Comparison of ENCODE assay signal across 23 cellular contexts in the genomic region with DNA sequence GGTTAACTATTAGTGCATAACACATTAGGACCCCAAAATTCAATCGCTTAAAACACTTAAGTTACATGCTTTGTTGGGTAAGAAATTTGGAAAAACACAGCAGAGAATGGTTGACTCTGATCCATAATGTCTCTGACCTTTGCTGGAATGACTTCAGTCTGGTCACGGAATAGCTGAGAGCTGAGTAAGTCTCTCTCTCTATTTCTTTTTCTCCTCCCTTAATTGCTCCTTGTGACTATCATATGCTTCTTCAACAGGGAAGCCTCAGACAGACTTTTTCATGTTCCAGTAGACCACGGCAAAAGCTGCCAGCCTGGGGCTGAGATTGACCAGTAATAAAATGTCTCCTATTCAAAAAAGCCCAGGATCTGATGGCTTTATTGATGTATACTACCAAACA. TPM values are rescaled to one million over a fixed set of nuclear protein-coding genes. Genes with fewer than 3 reads are reported as not detected.
"Had no signal": no experiment of that assay in that cellular context is flagged by ENCODE, and none has a peak within 500 bp of the region (broad histone marks: within the 10 kb centered on the region; RNA-seq: fewer than 3 reads in every experiment).

No MANE protein-coding gene starts in this region.

- H3K4me1 Mint-ChIP-seq: endodermal cell, memory B cell had no signal

- H3K9me3 Mint-ChIP-seq: activated naive CD8-positive, alpha-beta T cell treated with anti-CD3 and anti-CD28 coated beads, Interleukin-2, amount 10 ng/mL, durations not matched to agents 7 days and 5 days; activated T-helper 1 cell treated with anti-CD3 and anti-CD28 coated beads, Interleukin-12 subunit alpha, Interleukin-12 subunit beta, Interleukin-2, Interleukin-4 antibody, amounts not matched to agents 30 ng/mL and 10 ng/mL and 1 ng/mL, durations not matched to agents 14 hours and 24 hours and 36 hours; endodermal cell had no signal

- H3K36me3 ChIP-seq: left lung, suprapubic skin, upper lobe of right lung had no signal

- H3K27ac Mint-ChIP-seq: activated naive CD8-positive, alpha-beta T cell treated with anti-CD3 and anti-CD28 coated beads, Interleukin-2, amount 10 ng/mL, durations not matched to agents 7 days and 5 days; activated T-helper 1 cell treated with anti-CD3 and anti-CD28 coated beads, Interleukin-12 subunit alpha, Interleukin-12 subunit beta, Interleukin-2, Interleukin-4 antibody, amounts not matched to agents 30 ng/mL and 10 ng/mL and 1 ng/mL, durations not matched to agents 14 hours and 24 hours and 36 hours; endodermal cell; memory B cell; natural killer cell treated with Interleukin-12 subunit alpha and Interleukin-12 subunit beta and Interleukin-15 and Interleukin-18, amount 100 ng/mL, for 72 hours had no signal

- H3K36me3 Mint-ChIP-seq: activated naive CD8-positive, alpha-beta T cell treated with anti-CD3 and anti-CD28 coated beads, Interleukin-2, amount 10 ng/mL, durations not matched to agents 7 days and 5 days; memory B cell had no signal

- H3K4me1 ChIP-seq: left lung, suprapubic skin, upper lobe of right lung had no signal

- H3K4me3 Mint-ChIP-seq: activated naive CD8-positive, alpha-beta T cell treated with anti-CD3 and anti-CD28 coated beads, Interleukin-2, amount 10 ng/mL, durations not matched to agents 7 days and 5 days; activated T-helper 1 cell treated with anti-CD3 and anti-CD28 coated beads, Interleukin-12 subunit alpha, Interleukin-12 subunit beta, Interleukin-2, Interleukin-4 antibody, amounts not matched to agents 30 ng/mL and 10 ng/mL and 1 ng/mL, durations not matched to agents 14 hours and 24 hours and 36 hours; endodermal cell; memory B cell; natural killer cell treated with Interleukin-12 subunit alpha and Interleukin-12 subunit beta and Interleukin-15 and Interleukin-18, amount 100 ng/mL, for 72 hours had no signal

- H3K4me3 ChIP-seq: dorsolateral prefrontal cortex, hepatocyte, left lung, skin epidermis, suprapubic skin, upper lobe of right lung had no signal

- DNase-seq: activated CD4-positive, alpha-beta T cell treated with anti-CD3 and anti-CD28 coated beads, Interleukin-2, amount 50 U/mL, for 1 hour; activated naive CD4-positive, alpha-beta T cell; activated naive CD8-positive, alpha-beta T cell treated with anti-CD3 and anti-CD28 coated beads, Interleukin-2, amount 10 ng/mL, durations not matched to agents 7 days and 5 days; aorta; dorsolateral prefrontal cortex; endodermal cell; islet precursor cell; left lung; nucleus accumbens; posterior cingulate gyrus; right cardiac atrium; stimulated activated CD4-positive, alpha-beta T cell treated with anti-CD3 and anti-CD28 coated beads, Interleukin-4, amount 100 ng/mL, for 24 hours; stimulated activated naive CD4-positive, alpha-beta T cell treated with Interleukin-2 at 50 U/mL for 16 hours; upper lobe of right lung had no signal

- H3K9me3 ChIP-seq: left lung, suprapubic skin, upper lobe of right lung had no signal

- ATAC-seq: left lung; natural killer cell treated with Interleukin-12 subunit alpha and Interleukin-12 subunit beta and Interleukin-15 and Interleukin-18, amount 100 ng/mL, for 72 hours; right cardiac atrium; upper lobe of right lung had no signal

- H3K27ac ChIP-seq: dorsolateral prefrontal cortex, hepatocyte, left lung, skin epidermis, suprapubic skin, upper lobe of right lung had no signal

RNA-seq across cellular contexts. Expression of a gene that starts 4.8 kb away (rescaled TPM):
- total RNA-seq: activated CD8-positive, alpha-beta memory T cell treated with anti-CD3 and anti-CD28 coated beads for 36 hours; activated naive CD8-positive, alpha-beta T cell treated with anti-CD3 and anti-CD28 coated beads, Interleukin-2, amount 10 ng/mL, durations not matched to agents 7 days and 5 days; activated T-helper 1 cell treated with anti-CD3 and anti-CD28 coated beads, Interleukin-12 subunit alpha, Interleukin-12 subunit beta, Interleukin-2, Interleukin-4 antibody, amounts not matched to agents 30 ng/mL and 10 ng/mL and 1 ng/mL, durations not matched to agents 14 hours and 24 hours and 36 hours; aorta; endodermal cell; hepatocyte; left lung; natural killer cell treated with Interleukin-12 subunit alpha and Interleukin-12 subunit beta and Interleukin-15 and Interleukin-18, amount 100 ng/mL, for 72 hours; right cardiac atrium; suprapubic skin; T-helper 2 cell treated with Interferon-gamma antibody and Interleukin-4, amounts not matched to agents 100 ng/mL and 5 ng/mL, for 36 hours; upper lobe of right lung had no signal
- polyA plus RNA-seq: aorta, esophagus, hepatocyte, right cardiac atrium had no signal

RNA-seq across cellular contexts. Expression of a gene that starts 19.6 kb away (rescaled TPM):
- total RNA-seq: activated CD8-positive, alpha-beta memory T cell treated with anti-CD3 and anti-CD28 coated beads for 36 hours; activated naive CD8-positive, alpha-beta T cell treated with anti-CD3 and anti-CD28 coated beads, Interleukin-2, amount 10 ng/mL, durations not matched to agents 7 days and 5 days; activated T-helper 1 cell treated with anti-CD3 and anti-CD28 coated beads, Interleukin-12 subunit alpha, Interleukin-12 subunit beta, Interleukin-2, Interleukin-4 antibody, amounts not matched to agents 30 ng/mL and 10 ng/mL and 1 ng/mL, durations not matched to agents 14 hours and 24 hours and 36 hours; aorta; dorsolateral prefrontal cortex; endodermal cell; hepatocyte; left lung; natural killer cell treated with Interleukin-12 subunit alpha and Interleukin-12 subunit beta and Interleukin-15 and Interleukin-18, amount 100 ng/mL, for 72 hours; right cardiac atrium; suprapubic skin; T-helper 2 cell treated with Interferon-gamma antibody and Interleukin-4, amounts not matched to agents 100 ng/mL and 5 ng/mL, for 36 hours; upper lobe of right lung had no signal
- polyA plus RNA-seq: aorta, esophagus, hepatocyte, right cardiac atrium had no signal

RNA-seq across cellular contexts. Expression of a gene that starts 24.1 kb away (rescaled TPM):
- total RNA-seq: activated CD8-positive, alpha-beta memory T cell treated with anti-CD3 and anti-CD28 coated beads for 36 hours; activated naive CD8-positive, alpha-beta T cell treated with anti-CD3 and anti-CD28 coated beads, Interleukin-2, amount 10 ng/mL, durations not matched to agents 7 days and 5 days; activated T-helper 1 cell treated with anti-CD3 and anti-CD28 coated beads, Interleukin-12 subunit alpha, Interleukin-12 subunit beta, Interleukin-2, Interleukin-4 antibody, amounts not matched to agents 30 ng/mL and 10 ng/mL and 1 ng/mL, durations not matched to agents 14 hours and 24 hours and 36 hours; aorta; dorsolateral prefrontal cortex; endodermal cell; hepatocyte; left lung; natural killer cell treated with Interleukin-12 subunit alpha and Interleukin-12 subunit beta and Interleukin-15 and Interleukin-18, amount 100 ng/mL, for 72 hours; right cardiac atrium; suprapubic skin; T-helper 2 cell treated with Interferon-gamma antibody and Interleukin-4, amounts not matched to agents 100 ng/mL and 5 ng/mL, for 36 hours; upper lobe of right lung had no signal
- polyA plus RNA-seq: aorta, esophagus, hepatocyte, right cardiac atrium had no signal

RNA-seq across cellular contexts. Expression of a gene that starts 37.4 kb away (rescaled TPM):
- total RNA-seq: activated CD8-positive, alpha-beta memory T cell treated with anti-CD3 and anti-CD28 coated beads for 36 hours; activated naive CD8-positive, alpha-beta T cell treated with anti-CD3 and anti-CD28 coated beads, Interleukin-2, amount 10 ng/mL, durations not matched to agents 7 days and 5 days; activated T-helper 1 cell treated with anti-CD3 and anti-CD28 coated beads, Interleukin-12 subunit alpha, Interleukin-12 subunit beta, Interleukin-2, Interleukin-4 antibody, amounts not matched to agents 30 ng/mL and 10 ng/mL and 1 ng/mL, durations not matched to agents 14 hours and 24 hours and 36 hours; aorta; dorsolateral prefrontal cortex; endodermal cell; hepatocyte; left lung; natural killer cell treated with Interleukin-12 subunit alpha and Interleukin-12 subunit beta and Interleukin-15 and Interleukin-18, amount 100 ng/mL, for 72 hours; right cardiac atrium; suprapubic skin; T-helper 2 cell treated with Interferon-gamma antibody and Interleukin-4, amounts not matched to agents 100 ng/mL and 5 ng/mL, for 36 hours; upper lobe of right lung had no signal
- polyA plus RNA-seq: aorta, esophagus, hepatocyte, right cardiac atrium had no signal

RNA-seq across cellular contexts. Expression of a gene that starts 37.4 kb away (rescaled TPM):
- total RNA-seq: activated CD8-positive, alpha-beta memory T cell treated with anti-CD3 and anti-CD28 coated beads for 36 hours; activated naive CD8-positive, alpha-beta T cell treated with anti-CD3 and anti-CD28 coated beads, Interleukin-2, amount 10 ng/mL, durations not matched to agents 7 days and 5 days; activated T-helper 1 cell treated with anti-CD3 and anti-CD28 coated beads, Interleukin-12 subunit alpha, Interleukin-12 subunit beta, Interleukin-2, Interleukin-4 antibody, amounts not matched to agents 30 ng/mL and 10 ng/mL and 1 ng/mL, durations not matched to agents 14 hours and 24 hours and 36 hours; aorta; dorsolateral prefrontal cortex; endodermal cell; hepatocyte; left lung; natural killer cell treated with Interleukin-12 subunit alpha and Interleukin-12 subunit beta and Interleukin-15 and Interleukin-18, amount 100 ng/mL, for 72 hours; right cardiac atrium; suprapubic skin; T-helper 2 cell treated with Interferon-gamma antibody and Interleukin-4, amounts not matched to agents 100 ng/mL and 5 ng/mL, for 36 hours; upper lobe of right lung had no signal
- polyA plus RNA-seq: aorta, esophagus, hepatocyte, right cardiac atrium had no signal
